In the genomic region with DNA sequence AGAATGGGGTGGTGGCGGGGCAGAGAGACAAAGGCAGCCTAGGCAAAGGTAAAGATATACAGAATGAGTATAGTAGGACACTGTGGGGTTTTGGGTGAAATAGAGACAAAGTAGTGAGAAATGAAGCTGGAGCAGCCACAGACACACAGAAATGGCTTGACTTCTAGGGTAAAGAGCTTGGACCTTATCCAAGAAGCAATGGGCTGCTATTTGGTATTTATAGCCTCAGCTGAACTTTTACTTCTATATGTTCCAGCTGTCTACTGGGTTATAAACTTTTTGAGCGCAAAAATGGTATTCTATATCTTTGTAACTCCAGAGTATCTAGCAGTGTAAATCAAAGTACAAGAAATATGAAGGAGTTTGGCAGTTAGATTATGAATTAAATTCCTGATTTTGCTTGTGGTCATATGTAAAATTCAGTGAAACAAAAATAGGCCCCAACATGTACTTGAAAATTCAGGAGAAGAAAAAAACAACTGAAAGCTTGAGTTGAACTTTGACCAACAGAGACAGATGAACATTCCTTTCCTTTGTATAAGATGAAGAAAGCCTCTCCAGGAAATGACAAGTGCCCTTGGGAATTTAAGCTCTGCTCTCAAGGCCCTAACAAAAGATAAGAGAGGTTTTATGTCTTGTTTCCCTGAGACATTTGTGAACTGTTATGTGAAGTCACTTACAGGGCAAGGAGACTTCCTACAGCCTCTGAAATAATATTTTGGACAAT, we compare ENCODE assay signal across 9 cellular contexts.
DNase-seq lines count a peak whose midpoint lies in the region; ATAC-seq and TF ChIP-seq lines count a peak whose summit lies in the region.
"Had no signal": no experiment of that assay in that cellular context is flagged by ENCODE, and none has a peak within 500 bp of the region (broad histone marks: within the 10 kb centered on the region; RNA-seq: fewer than 3 reads in every experiment).

No MANE protein-coding gene starts in this region.

- H3K18ac ChIP-seq in mesenchymal stem cell (ENCODE audit: low read depth in 1 of 2, low read length in 2 of 2): peak overlapping the region in 1 of 2 experiments; percentile 54

- H3K4ac ChIP-seq in mesenchymal stem cell (ENCODE audit: low read depth in 1 of 2, low read length in 2 of 2): no peak overlapping the region

- CTCF ChIA-PET in BJ (lab: Yijun Ruan, JAX): no interaction called here

- H3K27me3 Mint-ChIP-seq in activated naive CD8-positive, alpha-beta T cell treated with anti-CD3 and anti-CD28 coated beads, Interleukin-2, amount 50 U/mL, for 24 hours: no peaks in the 10 kb centered on the region

- POLR2A ChIA-PET in BJ (lab: Charles Lee): no interaction called here

- no peaks in the 10 kb centered on the region for H3K4me1 Mint-ChIP-seq in activated naive CD8-positive, alpha-beta T cell treated with anti-CD3 and anti-CD28 coated beads, Interleukin-2, amount 50 U/mL, for 24 hours

- peak overlapping the region; percentile 94 for H3K27ac ChIP-seq in mesenchymal stem cell (ENCODE audit: low read length, poor library complexity, severe bottlenecking)

- no peak overlapping the region for H2AFZ ChIP-seq in mesenchymal stem cell (ENCODE audit: low read depth, low read length)

- 71% methylated on average over 1 of the region's 2 CpGs for WGBS in mesenchymal stem cell

- H2BK120ac ChIP-seq in mesenchymal stem cell (ENCODE audit: low read depth, low read length): peak overlapping the region; percentile 5

- no peak overlapping the region for H3K14ac ChIP-seq in mesenchymal stem cell (ENCODE audit: low read length in 2 of 2)

- H4K8ac ChIP-seq in mesenchymal stem cell (ENCODE audit: low read length): no peak overlapping the region

- H3K9ac ChIP-seq in mesenchymal stem cell (ENCODE audit: low read length): peak overlapping the region; percentile 57

- H3K4me2 ChIP-seq in mesenchymal stem cell (ENCODE audit: low read length, poor library complexity, severe bottlenecking): no peak overlapping the region

- H2BK15ac ChIP-seq in mesenchymal stem cell (ENCODE audit: low read depth, poor library complexity, severe bottlenecking): no peak overlapping the region

- H4K91ac ChIP-seq in mesenchymal stem cell (ENCODE audit: low read length): no peak overlapping the region

- ATAC-seq in GM18520 (IDR thresholded peaks at IDR 0.05; ENCODE audit: unreplicated experiment) (no peak), GM18519 (IDR thresholded peaks at IDR 0.05; ENCODE audit: low FRiP score, unreplicated experiment) (no peak)
- ATAC-seq in activated naive CD8-positive, alpha-beta T cell treated with anti-CD3 and anti-CD28 coated beads, Interleukin-2, amount 50 U/mL, for 24 hours: no peak

- no peak overlapping the region for H2BK12ac ChIP-seq in mesenchymal stem cell (ENCODE audit: low read length in 2 of 2)

- H3K23ac ChIP-seq in mesenchymal stem cell (ENCODE audit: low read length in 2 of 2): no peak overlapping the region

- H3K27me3 ChIP-seq in BJ (ENCODE audit: control insufficient read depth, insufficient read depth, low read length) (no peaks in the 10 kb centered on the region), mesenchymal stem cell (ENCODE audit: control insufficient read depth in 1 of 2, insufficient read depth in 1 of 2, low read length in 2 of 2) (peaks cover 0 to 20% of the 10 kb centered on the region in 2 experiments)

- no peak for TF ChIP-seq CTCF in BJ (IDR thresholded peaks at IDR 0.05; ENCODE audit: insufficient read depth, low read depth, low read length)

- H3K27ac Mint-ChIP-seq in activated naive CD8-positive, alpha-beta T cell treated with anti-CD3 and anti-CD28 coated beads, Interleukin-2, amount 50 U/mL, for 24 hours: no peak overlapping the region
- H3K27ac Mint-ChIP-seq: activated T-helper 1 cell treated with anti-CD3 and anti-CD28 coated beads, Interleukin-12 subunit alpha, Interleukin-12 subunit beta, Interleukin-2, Interleukin-4 antibody, amounts not matched to agents 30 ng/mL and 10 ng/mL and 1 ng/mL, durations not matched to agents 14 hours and 24 hours and 36 hours had no signal

- no peaks in the 10 kb centered on the region for H3K9me3 Mint-ChIP-seq in activated naive CD8-positive, alpha-beta T cell treated with anti-CD3 and anti-CD28 coated beads, Interleukin-2, amount 50 U/mL, for 24 hours
- H3K9me3 Mint-ChIP-seq: activated T-helper 1 cell treated with anti-CD3 and anti-CD28 coated beads, Interleukin-12 subunit alpha, Interleukin-12 subunit beta, Interleukin-2, Interleukin-4 antibody, amounts not matched to agents 30 ng/mL and 10 ng/mL and 1 ng/mL, durations not matched to agents 14 hours and 24 hours and 36 hours had no signal

- H3K79me1 ChIP-seq in mesenchymal stem cell (replicated peaks; ENCODE audit: low read length, poor library complexity, severe bottlenecking): no peaks in the 10 kb centered on the region

- DNase-seq in BJ (ENCODE audit: low read depth) (peak; percentile 59), LoVo (ENCODE audit: low spot score) (peak; percentile 74), dedifferentiated amniotic fluid mesenchymal stem cell (ENCODE audit: extremely low spot score) (peak; percentile 64), mesenchymal stem cell (peak; percentile 81), GOT3 (lab: John Stamatoyannopoulos, UW) (no peak)
- DNase-seq in activated naive CD8-positive, alpha-beta T cell treated with anti-CD3 and anti-CD28 coated beads, Interleukin-2, amount 50 U/mL, for 24 hours: no peak

- H3K9me3 ChIP-seq in mesenchymal stem cell (ENCODE audit: control insufficient read depth, low read length): no peaks in the 10 kb centered on the region

- H3K4me3 Mint-ChIP-seq in activated naive CD8-positive, alpha-beta T cell treated with anti-CD3 and anti-CD28 coated beads, Interleukin-2, amount 50 U/mL, for 24 hours: no peak overlapping the region
- H3K4me3 Mint-ChIP-seq: activated T-helper 1 cell treated with anti-CD3 and anti-CD28 coated beads, Interleukin-12 subunit alpha, Interleukin-12 subunit beta, Interleukin-2, Interleukin-4 antibody, amounts not matched to agents 30 ng/mL and 10 ng/mL and 1 ng/mL, durations not matched to agents 14 hours and 24 hours and 36 hours had no signal

- peak overlapping the region; percentile 66 for H2BK5ac ChIP-seq in mesenchymal stem cell (ENCODE audit: low read depth, low read length, poor library complexity, severe bottlenecking)

- H3K36me3 ChIP-seq in BJ (ENCODE audit: control insufficient read depth, insufficient read depth, low read length): no peaks in the 10 kb centered on the region
- H3K36me3 ChIP-seq in mesenchymal stem cell (ENCODE audit: control insufficient read depth in 1 of 2, insufficient read depth in 2 of 2, low read depth in 1 of 2, low read length in 2 of 2): no peaks in the 10 kb centered on the region

- H2AK5ac ChIP-seq in mesenchymal stem cell (ENCODE audit: low read length, severe bottlenecking): no peak overlapping the region

- no peaks in the 10 kb centered on the region for H3K4me1 ChIP-seq in mesenchymal stem cell (ENCODE audit: control insufficient read depth, insufficient read depth, low read depth, low read length)

- no peaks in the 10 kb centered on the region for H3K36me3 Mint-ChIP-seq in activated naive CD8-positive, alpha-beta T cell treated with anti-CD3 and anti-CD28 coated beads, Interleukin-2, amount 50 U/mL, for 24 hours (ENCODE audit: low read depth)

- no peak overlapping the region for H3K4me3 ChIP-seq in BJ (ENCODE audit: low read depth, low read length)
- H3K4me3 ChIP-seq in mesenchymal stem cell (ENCODE audit: insufficient read depth in 1 of 2, low read depth in 1 of 2, low read length in 2 of 2): no peak overlapping the region

Comparison
In these comparisons a context has a peak if more than half of its experiments do, and no peak if none do; other contexts are left out.
1. DNase-seq: peak in BJ (single experiment), LoVo (single experiment), dedifferentiated amniotic fluid mesenchymal stem cell (single experiment) and mesenchymal stem cell (single experiment); none in activated naive CD8-positive, alpha-beta T cell treated with anti-CD3 and anti-CD28 coated beads, Interleukin-2, amount 50 U/mL, for 24 hours (single experiment) and GOT3 (single experiment).